9 cellular contexts compared by ENCODE assay signal in genomic region chr2:218717262-218717661, GRCh38. TPM values are rescaled to one million over a fixed set of nuclear protein-coding genes. Genes with fewer than 3 reads are reported as not detected.
DNase-seq lines count a peak whose midpoint lies in the region; ATAC-seq, FAIRE-seq and TF ChIP-seq lines count a peak whose summit lies in the region.
"Had no signal": no experiment of that assay in that cellular context is flagged by ENCODE, and none has a peak within 500 bp of the region (broad histone marks: within the 10 kb centered on the region; RNA-seq: fewer than 3 reads in every experiment).

No MANE protein-coding gene starts in this region.

- DNase-seq in HT1080 (ENCODE audit: low read depth) (peak; percentile 40), pancreas (no peak), 8988T (no peak)
- DNase-seq in activated naive CD4-positive, alpha-beta T cell treated with Interleukin-2 at 50 U/mL for 16 hours = no peak
- DNase-seq: activated gamma-delta T cell treated with Interleukin-2 at 50 U/mL for 16 hours, DMS79 treated with DMSO at 0.1 percent for 48 hours had no signal

- H3K4me1 ChIP-seq in pancreas = peaks cover 0 to 12% (median 0%) of the 10 kb centered on the region in 3 donors

- 69 to 86% methylated on average over 3 of the region's 3 CpGs for WGBS in pancreas, 2 donors

- no peaks in the 10 kb centered on the region for H3K9me3 ChIP-seq in pancreas

- no peaks in the 10 kb centered on the region for H3K36me3 ChIP-seq in pancreas

- H3K27me3 ChIP-seq in pancreas = no peaks in the 10 kb centered on the region

- no peaks in the 10 kb centered on the region for H3K27me3 Mint-ChIP-seq in brain
- H3K27me3 Mint-ChIP-seq: memory B cell had no signal

- intact Hi-C loops in pancreas (cut with DNase I) = no loop called here

- H3K4me1 Mint-ChIP-seq in brain = peaks cover 61% of the 10 kb centered on the region

- H3K27ac Mint-ChIP-seq in brain = peak overlapping the region in 3 of 5 experiments; percentile 16 to 71 (median 64)
- H3K27ac Mint-ChIP-seq: memory B cell had no signal

- peak overlapping the region in 2 of 4 donors; percentile 20 to 50 for H3K27ac ChIP-seq in pancreas

- H3K4me3 ChIP-seq in pancreas = no peak overlapping the region

- peak overlapping the region in 1 of 5 experiments; percentile 4 for H3K4me3 Mint-ChIP-seq in brain
- H3K4me3 Mint-ChIP-seq: memory B cell had no signal

- ATAC-seq in pancreas = peak in 3 of 4 donors; percentile 56 to 91 (median 80)
- ATAC-seq in GM19395 (IDR thresholded peaks at IDR 0.05; ENCODE audit: unreplicated experiment) = no peak

- TF ChIP-seq CTCF in brain (conservative IDR thresholded peaks at IDR 0.05) = no peak
- TF ChIP-seq CTCF in pancreas (IDR thresholded peaks at IDR 0.05) = no peak

- FAIRE-seq in pancreas (lab: Jason Lieb, UNC) = no peak

- H3K9me3 Mint-ChIP-seq in brain = peaks cover 0 to 4% (median 0%) of the 10 kb centered on the region in 5 experiments
- H3K9me3 Mint-ChIP-seq: memory B cell had no signal

- H3K36me3 Mint-ChIP-seq in brain = peaks cover 44% of the 10 kb centered on the region

RNA-seq across cellular contexts. Expression of gene TTLL4, which starts 6.6 kb away (rescaled TPM):
- total RNA-seq in HT1080 (2014; rRNA removed; shearing (Covaris generic)) = 21.6 and 22.9 TPM in 2 replicates
- polyA plus RNA-seq in HT1080 (2015; cell fraction: cytosol; rRNA removed) = 14.5 and 18.6 TPM in 2 replicates
- polyA plus RNA-seq in HT1080 (2015; cell fraction: nucleus; rRNA removed) = 69.2 and 70.0 TPM in 2 replicates
- 13.7 TPM for polyA plus RNA-seq in brain (ENCODE audit: insufficient read depth, low read depth, low replicate concordance)
- 10 to 100 TPM; 12.0 to 25.3 (median 13.6) TPM for total RNA-seq in pancreas
- polyA plus RNA-seq in pancreas = 10 to 100 TPM; 23.7 to 23.9 TPM

RNA-seq across cellular contexts. Expression of gene STK36, which starts 45.4 kb away (rescaled TPM):
- 11.0 and 14.9 TPM in 2 replicates for total RNA-seq in HT1080 (2014; rRNA removed; shearing (Covaris generic))
- polyA plus RNA-seq in HT1080 (2015; cell fraction: cytosol; rRNA removed) = 4.3 and 8.1 TPM in 2 replicates
- 141 and 152 TPM in 2 replicates for polyA plus RNA-seq in HT1080 (2015; cell fraction: nucleus; rRNA removed)
- 12.8 TPM for polyA plus RNA-seq in brain (ENCODE audit: insufficient read depth, low read depth, low replicate concordance)
- 10 to 100 TPM in 5 of 6 donors, 1 to 10 TPM in 1; 8.3 to 40.8 (median 18.1) TPM for total RNA-seq in pancreas
- polyA plus RNA-seq in pancreas = 10 to 100 TPM; 54.0 TPM

RNA-seq across cellular contexts. Expression of gene RNF25, which starts 45.5 kb away (rescaled TPM):
- total RNA-seq in HT1080 (2014; rRNA removed; shearing (Covaris generic)) = 106 TPM in 2 replicates
- 35.1 and 45.5 TPM in 2 replicates for polyA plus RNA-seq in HT1080 (2015; cell fraction: cytosol; rRNA removed)
- polyA plus RNA-seq in HT1080 (2015; cell fraction: nucleus; rRNA removed) = 60.6 and 61.1 TPM in 2 replicates
- polyA plus RNA-seq in brain (ENCODE audit: insufficient read depth, low read depth, low replicate concordance) (34.0 TPM), pancreas (10 to 100 TPM; 18.1 to 28.8 TPM)
- total RNA-seq in pancreas = 10 to 100 TPM in 2 of 6 donors, 1 to 10 TPM in 4; 4.5 to 10.2 (median 7.9) TPM

RNA-seq across cellular contexts. Expression of gene BCS1L, which starts 57.8 kb away (rescaled TPM):
- 69.2 and 80.7 TPM in 2 replicates for total RNA-seq in HT1080 (2014; rRNA removed; shearing (Covaris generic))
- polyA plus RNA-seq in HT1080 (2015; cell fraction: cytosol; rRNA removed) = 37.6 and 48.1 TPM in 2 replicates
- polyA plus RNA-seq in HT1080 (2015; cell fraction: nucleus; rRNA removed) = 169 and 172 TPM in 2 replicates
- polyA plus RNA-seq in brain (ENCODE audit: insufficient read depth, low read depth, low replicate concordance) (29.8 TPM), pancreas (100 to 1,000 TPM in 1 of 2 donors, 10 to 100 TPM in 1; 84.2 to 110 TPM)
- 10 to 100 TPM; 16.3 to 34.1 (median 23.1) TPM for total RNA-seq in pancreas

RNA-seq across cellular contexts. Expression of gene ZNF142, which starts 57.8 kb away (rescaled TPM):
- 17.8 and 26.0 TPM in 2 replicates for total RNA-seq in HT1080 (2014; rRNA removed; shearing (Covaris generic))
- polyA plus RNA-seq in HT1080 (2015; cell fraction: cytosol; rRNA removed) = 10.2 and 13.2 TPM in 2 replicates
- 22.3 and 27.2 TPM in 2 replicates for polyA plus RNA-seq in HT1080 (2015; cell fraction: nucleus; rRNA removed)
- polyA plus RNA-seq in brain (ENCODE audit: insufficient read depth, low read depth, low replicate concordance) (20.1 TPM), pancreas (10 to 100 TPM in 1 of 2 donors, 1 to 10 TPM in 1; 7.9 to 13.8 TPM)
- 10 to 100 TPM in 3 of 6 donors, 1 to 10 TPM in 3; 8.6 to 16.7 (median 9.9) TPM for total RNA-seq in pancreas
